14 cellular contexts compared by ENCODE assay signal in the genomic region with DNA sequence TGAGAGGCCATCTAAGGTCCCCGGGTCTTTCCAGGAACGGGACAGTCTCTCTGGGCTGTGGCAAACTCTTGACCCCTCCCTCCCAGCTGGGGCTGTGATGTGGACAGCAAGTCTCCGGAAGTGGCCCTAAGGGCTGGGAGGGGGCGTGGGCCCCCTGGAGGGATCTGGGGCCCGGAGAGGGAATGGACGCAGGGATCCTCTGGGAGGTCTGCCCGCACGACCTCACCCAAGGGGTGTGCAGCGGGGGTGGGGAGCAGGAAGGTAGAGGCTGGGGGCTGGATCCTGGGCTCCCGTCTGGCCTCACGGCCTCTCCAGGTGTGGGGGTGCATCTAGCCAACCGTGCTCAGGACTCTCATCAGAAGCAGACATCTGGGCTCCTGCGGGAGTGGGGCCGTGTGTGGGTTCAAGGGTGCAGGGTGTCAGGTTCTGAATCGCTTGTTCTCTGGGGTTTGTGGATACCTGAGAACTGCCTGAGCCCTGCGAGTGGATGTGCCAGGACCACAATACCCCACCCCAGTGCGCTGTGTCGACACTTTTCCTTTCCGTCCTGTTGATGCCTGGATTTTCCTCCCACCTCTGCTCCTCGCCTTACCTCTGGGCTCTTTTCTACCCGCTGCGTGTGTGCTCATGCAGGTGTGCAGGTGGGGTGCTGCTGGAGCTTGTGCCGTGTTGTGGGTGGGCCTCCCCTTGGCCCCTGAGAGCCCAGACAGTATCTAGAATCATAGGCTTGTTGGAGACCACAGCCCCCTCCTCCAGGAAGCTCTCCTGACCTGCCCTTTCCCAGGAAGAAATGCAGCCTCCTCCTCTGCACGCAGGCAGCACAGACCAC. TPM values are rescaled to one million over a fixed set of nuclear protein-coding genes. Genes with fewer than 3 reads are reported as not detected.
A peak's percentile ranks its signal among the peaks of the same experiment; 100 is the strongest.
DNase-seq lines count a peak whose midpoint lies in the region; ATAC-seq and TF ChIP-seq lines count a peak whose summit lies in the region.
"Had no signal": no experiment of that assay in that cellular context is flagged by ENCODE, and none has a peak within 500 bp of the region (broad histone marks: within the 10 kb centered on the region; RNA-seq: fewer than 3 reads in every experiment).

No MANE protein-coding gene starts in this region.

- peak overlapping the region; percentile 62 for H3K4me3 ChIP-seq in H7 (ENCODE audit: insufficient read depth, low read depth, low read length)
- peak overlapping the region; percentile 50 for H3K4me3 ChIP-seq in astrocyte of the spinal cord (ENCODE audit: low read depth, low read length)
- peak overlapping the region; percentile 45 for H3K4me3 ChIP-seq in skeletal muscle satellite cell (ENCODE audit: low read length)
- no peak overlapping the region for H3K4me3 ChIP-seq in gastrocnemius medialis

- no peak overlapping the region for H3K9ac ChIP-seq in skeletal muscle satellite cell (ENCODE audit: low read depth, low read length)

- H3K9me3 ChIP-seq in skeletal muscle satellite cell (replicated peaks; ENCODE audit: low read length): no peaks in the 10 kb centered on the region
- H3K9me3 ChIP-seq in gastrocnemius medialis: no peaks in the 10 kb centered on the region

- in situ Hi-C loops in astrocyte of the spinal cord (cut with HindIII; ENCODE audit: low sequenced_read_pairs): no loop called here
- in situ Hi-C loops in gastrocnemius medialis (cut with MboI; ENCODE audit: low sequenced_read_pairs in 4 of 4): loop anchor here in 1 of 4 donors (10.0 kb wide), 1 partner anchor 129 kb away; no protein-coding TSS in a partner anchor

- DNase-seq in H7 (peak; percentile 86), astrocyte of the spinal cord (ENCODE audit: low read depth, low spot score) (no peak), iris pigment epithelial cell (ENCODE audit: low read depth) (peak; percentile 13), gastrocnemius medialis (no peak), mucosa of gallbladder (ENCODE audit: low spot score) (no peak)
- DNase-seq: activated naive CD4-positive, alpha-beta T cell; NCI-H187 treated with DMSO at 0.1 percent for 48 hours; stimulated activated CD4-positive, alpha-beta T cell treated with anti-CD3 and anti-CD28 coated beads, Interleukin-4, amount 100 ng/mL, for 4 hours had no signal

- no peak for TF ChIP-seq POLR2A in gastrocnemius medialis (IDR thresholded peaks at IDR 0.05)

- ATAC-seq in gastrocnemius medialis: no peak
- ATAC-seq in GM21717 (IDR thresholded peaks at IDR 0.05; ENCODE audit: unreplicated experiment): no peak
- ATAC-seq in HG03432 (IDR thresholded peaks at IDR 0.05; ENCODE audit: unreplicated experiment): no peak
- ATAC-seq: stimulated activated naive CD8-positive, alpha-beta T cell treated with anti-CD3 and anti-CD28 coated beads, Interleukin-15, Interleukin-2, amounts not matched to agents 100 U/mL and 50 U/mL, for 24 hours had no signal

- TF ChIP-seq CTCF in astrocyte of the spinal cord (IDR thresholded peaks at IDR 0.05; ENCODE audit: low read depth, low read length): no peak
- no peak for TF ChIP-seq CTCF in gastrocnemius medialis (IDR thresholded peaks at IDR 0.05 in 4 of 5, conservative IDR thresholded peaks at IDR 0.05 in 1 of 5)

- intact Hi-C loops in gastrocnemius medialis (cut with DNase I; ENCODE audit: low total_unique reads): loop anchor here (2.0 to 5.0 kb wide), 2 partner anchors 125 to 351 kb away; no protein-coding TSS in a partner anchor

- H3K27me3 ChIP-seq in H7 (ENCODE audit: control insufficient read depth, insufficient read depth, low read length) (no peaks in the 10 kb centered on the region; the same call in 1 of the 2 replicates), skeletal muscle satellite cell (ENCODE audit: control insufficient read depth, insufficient read depth, low read length) (peaks cover 50% of the 10 kb centered on the region), gastrocnemius medialis (peaks cover 33 to 40% (median 36%) of the 10 kb centered on the region in 3 donors)

- no peaks in the 10 kb centered on the region; the same call in 1 of the 2 replicates for H3K36me3 ChIP-seq in H7 (replicated peaks; ENCODE audit: control insufficient read depth, insufficient read depth, low read length)
- H3K36me3 ChIP-seq in skeletal muscle satellite cell (ENCODE audit: insufficient read depth, low read length): no peaks in the 10 kb centered on the region
- H3K36me3 ChIP-seq in gastrocnemius medialis: no peaks in the 10 kb centered on the region

- H3K4me1 ChIP-seq in skeletal muscle satellite cell (ENCODE audit: control insufficient read depth, insufficient read depth, low read length) (peaks cover 10% of the 10 kb centered on the region), gastrocnemius medialis (no peaks in the 10 kb centered on the region)

- no peak overlapping the region for H3K27ac ChIP-seq in gastrocnemius medialis

- peak overlapping the region; percentile 64 for H3K4me2 ChIP-seq in skeletal muscle satellite cell (ENCODE audit: low read length)

RNA-seq across cellular contexts. Expression of gene CPZ, which starts 0.9 kb away (rescaled TPM):
- 25.3 and 29.7 TPM in 2 replicates for total RNA-seq in H7 (2014; rRNA removed; shearing (Covaris generic))
- total RNA-seq in skeletal muscle satellite cell (2012; rRNA removed): 1.3 and 1.5 TPM in 2 replicates
- not detected for total RNA-seq in gastrocnemius medialis
- total RNA-seq in mucosa of gallbladder: 6.3 TPM
- total RNA-seq: T-helper 1 cell treated with Interleukin-12 subunit alpha and Interleukin-12 subunit beta and Interleukin-4 antibody, amounts not matched to agents 30 ng/mL and 1 ng/mL, for 36 hours had no signal

RNA-seq across cellular contexts. Expression of gene GPR78, which starts 13.3 kb away (rescaled TPM):
- 1.5 and 1.7 TPM in 2 replicates for total RNA-seq in H7 (2014; rRNA removed; shearing (Covaris generic))
- under 0.01 and 0.22 TPM in 2 replicates for total RNA-seq in skeletal muscle satellite cell (2012; rRNA removed)
- total RNA-seq in gastrocnemius medialis (not detected), mucosa of gallbladder (0.29 TPM)
- total RNA-seq: liver; T-helper 1 cell treated with Interleukin-12 subunit alpha and Interleukin-12 subunit beta and Interleukin-4 antibody, amounts not matched to agents 30 ng/mL and 1 ng/mL, for 36 hours had no signal

Comparison
In these comparisons a context has a peak if more than half of its experiments do, and no peak if none do; other contexts are left out.
1. DNase-seq: peak in H7 (single experiment) and iris pigment epithelial cell (single experiment); none in astrocyte of the spinal cord (single experiment), gastrocnemius medialis (0 of 2) and mucosa of gallbladder (single experiment).
2. H3K4me3 ChIP-seq: peak in H7 (single experiment), astrocyte of the spinal cord (single experiment) and skeletal muscle satellite cell (single experiment); none in gastrocnemius medialis (0 of 4).